ENCODE assay signal across 16 cellular contexts in the genomic region with DNA sequence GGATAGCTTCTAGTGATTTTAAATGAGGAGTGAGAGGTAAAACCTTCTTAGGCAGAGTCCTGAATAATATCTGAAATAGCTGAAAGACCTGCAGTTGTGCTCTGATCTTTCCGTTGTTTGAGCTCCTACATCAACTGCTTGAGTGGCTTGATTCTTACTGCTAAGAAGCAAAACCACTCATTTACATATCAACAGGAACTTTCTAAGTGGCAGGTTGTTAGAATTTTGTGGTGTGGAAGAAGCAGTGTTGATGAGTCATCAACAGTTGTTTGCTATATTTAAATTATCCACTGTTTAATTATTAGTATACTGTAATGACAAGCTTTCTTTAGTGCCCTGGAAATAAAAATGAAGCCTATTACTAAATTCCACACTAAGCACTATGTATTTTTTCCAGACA.
DNase-seq lines count a peak whose midpoint lies in the region; ATAC-seq, FAIRE-seq and TF ChIP-seq lines count a peak whose summit lies in the region.
"Had no signal": no experiment of that assay in that cellular context is flagged by ENCODE, and none has a peak within 500 bp of the region (broad histone marks: within the 10 kb centered on the region; RNA-seq: fewer than 3 reads in every experiment).

No MANE protein-coding gene starts in this region.

- DNase-seq in epithelial cell of esophagus (ENCODE audit: low read depth): peak; percentile 4
- DNase-seq in GM13977 (ENCODE audit: low spot score): no peak
- no peak for DNase-seq in right atrium auricular region (ENCODE audit: low spot score)
- DNase-seq in RCC 7860 (ENCODE audit: low spot score): no peak
- DNase-seq in HFFc6: no peak
- DNase-seq: activated CD4-positive, alpha-beta T cell treated with anti-CD3 and anti-CD28 coated beads, Interleukin-2, amount 10 ng/mL, durations not matched to agents 24 days and 14 days; activated naive CD4-positive, alpha-beta T cell treated with Interleukin-2 at 50 U/mL for 16 hours; CD4-positive, alpha-beta T cell; KG1; Right ventricle myocardium superior had no signal

- ATAC-seq in GM18909 (IDR thresholded peaks at IDR 0.05; ENCODE audit: poor library complexity, unreplicated experiment) (peak; percentile 74), HG02623 (IDR thresholded peaks at IDR 0.05; ENCODE audit: unreplicated experiment) (peak; percentile 73), HG03521 (IDR thresholded peaks at IDR 0.05; ENCODE audit: unreplicated experiment) (peak; percentile 84)

- no peaks in the 10 kb centered on the region for H3K27me3 Mint-ChIP-seq in HFFc6 (ENCODE audit: insufficient read depth)
- H3K27me3 Mint-ChIP-seq: activated CD4-positive, alpha-beta T cell treated with anti-CD3 and anti-CD28 coated beads, Interleukin-2, amount 10 ng/mL, durations not matched to agents 24 days and 14 days; CD4-positive, alpha-beta T cell; stimulated activated naive CD8-positive, alpha-beta T cell treated with anti-CD3 and anti-CD28 coated beads, Interleukin-15, Interleukin-2, amounts not matched to agents 100 ng/mL and 50 ng/mL, for 24 hours had no signal

- H3K27ac Mint-ChIP-seq in HFFc6: no peak overlapping the region
- H3K27ac Mint-ChIP-seq: activated CD4-positive, alpha-beta T cell treated with anti-CD3 and anti-CD28 coated beads, Interleukin-2, amount 10 ng/mL, durations not matched to agents 24 days and 14 days; CD4-positive, alpha-beta T cell; stimulated activated naive CD8-positive, alpha-beta T cell treated with anti-CD3 and anti-CD28 coated beads, Interleukin-15, Interleukin-2, amounts not matched to agents 100 ng/mL and 50 ng/mL, for 24 hours had no signal

- H3K4me3 ChIP-seq in epithelial cell of esophagus (ENCODE audit: low read length) (no peak overlapping the region), right atrium auricular region (no peak overlapping the region)

- no peak overlapping the region for H3K4me3 Mint-ChIP-seq in HFFc6
- H3K4me3 Mint-ChIP-seq: activated CD4-positive, alpha-beta T cell treated with anti-CD3 and anti-CD28 coated beads, Interleukin-2, amount 10 ng/mL, durations not matched to agents 24 days and 14 days; CD4-positive, alpha-beta T cell; stimulated activated naive CD8-positive, alpha-beta T cell treated with anti-CD3 and anti-CD28 coated beads, Interleukin-15, Interleukin-2, amounts not matched to agents 100 ng/mL and 50 ng/mL, for 24 hours had no signal

- H3K27ac ChIP-seq in right atrium auricular region: no peak overlapping the region

- H3K36me3 ChIP-seq in right atrium auricular region: no peaks in the 10 kb centered on the region

- TF ChIP-seq CTCF in epithelial cell of esophagus (IDR thresholded peaks at IDR 0.05; ENCODE audit: insufficient read depth, low read depth, low read length, missing control alignments) (no peak), GM13977 (IDR thresholded peaks at IDR 0.05; ENCODE audit: extremely low read depth, insufficient read depth, missing control alignments) (no peak), right atrium auricular region (IDR thresholded peaks at IDR 0.05) (no peak), HFFc6 (IDR thresholded peaks at IDR 0.05) (no peak)

- in situ Hi-C loops in GM13977 (cut with MboI; ENCODE audit: low pct_unique_long_range_greater_than_20kb, low sequenced_read_pairs, unreplicated experiment): no loop called here

- no peaks in the 10 kb centered on the region for H3K36me3 Mint-ChIP-seq in HFFc6 (ENCODE audit: low read depth)

- no peaks in the 10 kb centered on the region for H3K9me3 ChIP-seq in right atrium auricular region

- no peaks in the 10 kb centered on the region for H3K27me3 ChIP-seq in right atrium auricular region

- FAIRE-seq in RCC 7860 (lab: Jason Lieb, UNC): no peak
- FAIRE-seq: colon, H54 had no signal

- peaks cover 36% of the 10 kb centered on the region for H3K9me3 Mint-ChIP-seq in HFFc6
- H3K9me3 Mint-ChIP-seq: activated CD4-positive, alpha-beta T cell treated with anti-CD3 and anti-CD28 coated beads, Interleukin-2, amount 10 ng/mL, durations not matched to agents 24 days and 14 days had no signal

- no peaks in the 10 kb centered on the region for H3K4me1 ChIP-seq in right atrium auricular region

- H3K4me1 Mint-ChIP-seq in HFFc6 (ENCODE audit: low read depth): no peaks in the 10 kb centered on the region
- H3K4me1 Mint-ChIP-seq: activated CD4-positive, alpha-beta T cell treated with anti-CD3 and anti-CD28 coated beads, Interleukin-2, amount 10 ng/mL, durations not matched to agents 24 days and 14 days had no signal
